9 cellular contexts compared by ENCODE assay signal in the genomic region with DNA sequence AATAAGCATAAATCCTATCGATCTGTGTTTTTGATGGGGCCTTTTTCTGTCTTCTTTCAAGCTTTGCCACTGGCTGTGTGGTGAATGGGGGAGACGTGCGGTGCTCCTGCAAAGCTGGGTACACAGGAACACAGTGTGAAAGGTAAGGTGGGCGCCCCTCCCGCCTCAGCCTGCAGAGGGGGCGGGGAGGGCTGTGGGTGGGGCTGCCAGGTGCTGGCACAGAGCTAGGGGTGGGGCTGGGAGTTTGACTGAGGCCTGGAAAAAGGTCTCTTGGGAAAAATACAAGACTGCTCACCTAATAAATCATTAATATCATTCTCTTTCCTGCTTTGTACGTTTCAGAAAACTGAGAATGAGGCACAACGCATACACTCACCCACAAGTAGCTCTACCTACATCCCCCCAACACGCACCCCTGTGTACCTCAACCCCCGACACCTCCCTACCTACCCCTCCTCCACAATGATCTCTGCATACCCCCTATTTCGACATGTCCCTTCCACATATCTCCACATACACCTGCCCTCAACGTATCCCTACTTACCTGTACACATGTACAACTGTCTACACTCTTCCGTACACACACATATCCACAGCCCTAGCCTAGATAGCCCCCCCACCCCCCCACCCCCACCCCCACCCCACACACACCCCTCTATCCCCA.
DNase-seq lines count a peak whose midpoint lies in the region; ATAC-seq, FAIRE-seq and TF ChIP-seq lines count a peak whose summit lies in the region.
"Had no signal": no experiment of that assay in that cellular context is flagged by ENCODE, and none has a peak within 500 bp of the region (broad histone marks: within the 10 kb centered on the region; RNA-seq: fewer than 3 reads in every experiment).

No MANE protein-coding gene starts in this region.

- peak overlapping the region; percentile 43 for H3K27ac Mint-ChIP-seq in T-helper 2 cell treated with Interferon-gamma antibody and Interleukin-4, amounts not matched to agents 5 μg/mL and 100 μg/mL, for 36 hours

- intact Hi-C loops in body of pancreas (cut with DNase I) (no loop called here), upper lobe of right lung (cut with DNase I) (no loop called here)

- H3K9me3 ChIP-seq in body of pancreas = no peaks in the 10 kb centered on the region
- H3K9me3 ChIP-seq in upper lobe of right lung = no peaks in the 10 kb centered on the region

- H3K4me1 Mint-ChIP-seq in T-helper 2 cell treated with Interferon-gamma antibody and Interleukin-4, amounts not matched to agents 5 μg/mL and 100 μg/mL, for 36 hours (ENCODE audit: low read depth) = peaks cover 29% of the 10 kb centered on the region

- DNase-seq in T-helper 2 cell treated with Interferon-gamma antibody and Interleukin-4, amounts not matched to agents 5 μg/mL and 100 μg/mL, for 36 hours (ENCODE audit: low spot score) = no peak
- DNase-seq in T-helper 2 cell = no peak
- peak; percentile 44 to 77 (median 52) for DNase-seq in body of pancreas
- DNase-seq in mucosa of gallbladder (ENCODE audit: low spot score) = peak; percentile 34
- peak; percentile 70 for DNase-seq in upper lobe of right lung
- no peak for DNase-seq in KG1 (lab: John Stamatoyannopoulos, UW)
- no peak for DNase-seq in GM12891 (ENCODE audit: insufficient read length, low spot score)
- DNase-seq: posterior cingulate gyrus had no signal

- H3K4me1 ChIP-seq in body of pancreas = peaks cover 51% of the 10 kb centered on the region
- peaks cover 13% of the 10 kb centered on the region for H3K4me1 ChIP-seq in upper lobe of right lung

- TF ChIP-seq CTCF in body of pancreas (IDR thresholded peaks at IDR 0.05) (no peak), upper lobe of right lung (IDR thresholded peaks at IDR 0.05) (no peak)

- no peaks in the 10 kb centered on the region for H3K9me3 Mint-ChIP-seq in T-helper 2 cell treated with Interferon-gamma antibody and Interleukin-4, amounts not matched to agents 5 μg/mL and 100 μg/mL, for 36 hours

- FAIRE-seq in GM12891 (lab: Jason Lieb, UNC) = no peak

- no peak overlapping the region for H3K4me3 Mint-ChIP-seq in T-helper 2 cell treated with Interferon-gamma antibody and Interleukin-4, amounts not matched to agents 5 μg/mL and 100 μg/mL, for 36 hours

- peaks cover 6% of the 10 kb centered on the region for H3K27me3 Mint-ChIP-seq in T-helper 2 cell treated with Interferon-gamma antibody and Interleukin-4, amounts not matched to agents 5 μg/mL and 100 μg/mL, for 36 hours (ENCODE audit: low read depth)

- H3K27ac ChIP-seq in body of pancreas (peak overlapping the region; percentile 52 to 87 (median 68)), upper lobe of right lung (peak overlapping the region; percentile 65)

- H3K27me3 ChIP-seq in body of pancreas (no peaks in the 10 kb centered on the region), upper lobe of right lung (no peaks in the 10 kb centered on the region)

- ATAC-seq in body of pancreas (peak; percentile 69), upper lobe of right lung (peak; percentile 82), GM19351 (IDR thresholded peaks at IDR 0.05; ENCODE audit: unreplicated experiment) (no peak)

- no peaks in the 10 kb centered on the region for H3K36me3 ChIP-seq in body of pancreas (replicated peaks in 1 of 2; ENCODE audit: insufficient read depth in 1 of 2, low read depth in 2 of 2)
- H3K36me3 ChIP-seq in upper lobe of right lung = no peaks in the 10 kb centered on the region

- H3K4me3 ChIP-seq in body of pancreas (no peak overlapping the region), upper lobe of right lung (no peak overlapping the region)

- WGBS in body of pancreas, 2 donors = 50 to 54% methylated on average over 12 to 13 of the region's 13 CpGs

- TF ChIP-seq POLR2A in body of pancreas (IDR thresholded peaks at IDR 0.05) = peak in 1 of 3 donors; percentile 17
- TF ChIP-seq POLR2A in GM12891 (IDR thresholded peaks at IDR 0.05; ENCODE audit: low read depth, low read length) = no peak

- H3K36me3 Mint-ChIP-seq in T-helper 2 cell treated with Interferon-gamma antibody and Interleukin-4, amounts not matched to agents 5 μg/mL and 100 μg/mL, for 36 hours (ENCODE audit: low read depth) = no peaks in the 10 kb centered on the region

TF ChIP-seq in GM12891, 5 proteins besides CTCF, POLR2A, EP300 and RAD21:
- TF ChIP-seq POLR2AphosphoS5 (IDR thresholded peaks at IDR 0.05; ENCODE audit: low read depth, low read length) (no peak), POU2F2 (IDR thresholded peaks at IDR 0.05; ENCODE audit: low read depth, low read length) (no peak), PAX5 (IDR thresholded peaks at IDR 0.05; ENCODE audit: insufficient read depth, low read length, severe bottlenecking) (no peak), SPI1 (IDR thresholded peaks at IDR 0.05; ENCODE audit: low read depth, low read length) (no peak), TAF1 (IDR thresholded peaks at IDR 0.05; ENCODE audit: low read depth, low read length) (no peak)
TF ChIP-seq in GM12891: peak in this region for 0.

Comparison
In these comparisons a context has a peak if more than half of its experiments do, and no peak if none do; other contexts are left out.
1. DNase-seq: peak in body of pancreas (4 of 4), mucosa of gallbladder (single experiment) and upper lobe of right lung (single experiment); none in T-helper 2 cell treated with Interferon-gamma antibody and Interleukin-4, amounts not matched to agents 5 μg/mL and 100 μg/mL, for 36 hours (single experiment), T-helper 2 cell (0 of 5), KG1 (single experiment) and GM12891 (single experiment).